22 cellular contexts compared by ENCODE assay signal in genomic region chr1:154788241-154788870, GRCh38.
"Had no signal": no experiment of that assay in that cellular context is flagged by ENCODE, and none has a peak within 500 bp of the region (broad histone marks: within the 10 kb centered on the region; RNA-seq: fewer than 3 reads in every experiment).

No MANE protein-coding gene starts in this region.

- DNase-seq: activated CD8-positive, alpha-beta memory T cell treated with anti-CD3 and anti-CD28 coated beads, Interleukin-2, amount 50 U/mL, for 4 hours; activated gamma-delta T cell treated with Interleukin-2 at 50 U/mL for 16 hours; activated naive CD4-positive, alpha-beta T cell treated with anti-CD3 and anti-CD28 coated beads, Interleukin-2, amount 50 U/mL, for 16 hours; activated T-cell treated with anti-CD3 and anti-CD28 coated beads, Interleukin-2, amount 50 U/mL, for 1 hour; amniotic stem cell; cortex of kidney; foreskin keratinocyte; heart left ventricle; hypothalamus; left lung; stimulated activated naive CD8-positive, alpha-beta T cell treated with anti-CD3 and anti-CD28 coated beads, Interleukin-15, Interleukin-2, amounts not matched to agents 100 U/mL and 50 U/mL, for 24 hours; SW 1271; T-helper 17 cell; T1000; testis; transverse colon had no signal

- H3K27ac Mint-ChIP-seq: activated T-helper 17 cell treated with anti-CD3 and anti-CD28 coated beads, Interleukin-2, amount 50 U/mL, for 72 hours; T-helper 17 cell had no signal

- H3K4me1 ChIP-seq: testis had no signal

- H3K27me3 ChIP-seq: esophagus muscularis mucosa, right atrium auricular region, testis, transverse colon, uterus had no signal

- FAIRE-seq: astrocyte had no signal

- H3K27ac ChIP-seq: esophagus muscularis mucosa, foreskin keratinocyte, heart left ventricle, left lung, right atrium auricular region, testis, transverse colon had no signal

- H3K9me3 Mint-ChIP-seq: activated T-helper 17 cell treated with anti-CD3 and anti-CD28 coated beads, Interleukin-2, amount 50 U/mL, for 72 hours; neural crest cell had no signal

- H3K4me3 ChIP-seq: esophagus muscularis mucosa, heart left ventricle, left lung, right atrium auricular region, testis, transverse colon, uterus had no signal

- H3K36me3 ChIP-seq: esophagus muscularis mucosa, heart left ventricle, left lung, right atrium auricular region, transverse colon, uterus had no signal

- H3K9me3 ChIP-seq: esophagus muscularis mucosa, heart left ventricle, left lung, right atrium auricular region, testis, transverse colon, uterus had no signal

- H3K4me3 Mint-ChIP-seq: activated T-helper 17 cell treated with anti-CD3 and anti-CD28 coated beads, Interleukin-2, amount 50 U/mL, for 72 hours; neural crest cell; T-helper 17 cell had no signal

- ATAC-seq: activated T-helper 17 cell treated with anti-CD3 and anti-CD28 coated beads, Interleukin-2, amount 50 U/mL, for 72 hours; foreskin keratinocyte; heart left ventricle; left lung; stimulated activated naive CD8-positive, alpha-beta T cell treated with anti-CD3 and anti-CD28 coated beads, Interleukin-15, Interleukin-2, amounts not matched to agents 100 U/mL and 50 U/mL, for 24 hours; T-helper 17 cell had no signal
